ENCODE assay signal across 9 cellular contexts in the genomic region with DNA sequence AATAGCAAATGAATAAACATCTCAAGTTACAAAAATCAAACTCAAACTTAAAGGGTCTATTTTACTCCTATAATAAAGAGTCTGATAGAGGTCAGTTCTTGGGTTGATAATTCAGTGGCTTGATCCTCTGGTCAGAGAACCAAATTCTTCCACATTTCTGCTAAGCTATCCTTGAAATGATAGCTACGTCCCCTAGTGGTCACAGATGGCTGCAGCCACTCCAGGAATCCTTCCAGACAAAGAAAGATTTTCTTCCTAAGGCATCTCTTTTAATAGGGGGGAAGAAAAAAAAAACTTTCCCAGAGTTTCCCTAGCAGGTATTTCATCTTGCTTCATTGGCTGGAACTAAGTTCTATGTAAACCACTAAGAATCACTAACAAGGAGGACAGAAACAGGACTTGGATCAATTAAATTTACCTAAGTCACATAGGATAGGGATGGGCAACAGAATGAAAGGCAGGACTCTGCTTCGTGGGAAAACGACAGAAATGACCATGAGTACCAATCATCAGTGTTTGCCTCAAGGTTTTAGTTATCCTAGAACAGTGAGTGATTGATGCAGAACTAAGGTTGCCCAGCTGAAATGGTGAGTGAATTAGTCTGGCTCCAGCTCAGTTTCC.
DNase-seq lines count a peak whose midpoint lies in the region; ATAC-seq, FAIRE-seq and TF ChIP-seq lines count a peak whose summit lies in the region.
"Had no signal": no experiment of that assay in that cellular context is flagged by ENCODE, and none has a peak within 500 bp of the region (broad histone marks: within the 10 kb centered on the region; RNA-seq: fewer than 3 reads in every experiment).

No MANE protein-coding gene starts in this region.

- peak; percentile 76 for TF ChIP-seq CTCF in DOHH2 (IDR thresholded peaks at IDR 0.05; ENCODE audit: low read depth, low read length, poor library complexity, severe bottlenecking)
- TF ChIP-seq CTCF in K562 (IDR thresholded peaks at IDR 0.05 in 2 of 3, conservative IDR thresholded peaks at IDR 0.05 in 1 of 3; ENCODE audit: insufficient read depth in 2 of 3, low read depth in 1 of 3, low read length in 3 of 3) = peak in 2 of 3 experiments; percentile 39 to 42; a peak in 3 of 6 replicates

- no peak overlapping the region for H3K4me2 ChIP-seq in DOHH2 (ENCODE audit: low read length)
- H3K4me2 ChIP-seq in K562 (ENCODE audit: insufficient read depth, low read length) = no peak overlapping the region
- H3K4me2 ChIP-seq in mesendoderm (ENCODE audit: low read length) = no peak overlapping the region

- no peak overlapping the region for H3K4ac ChIP-seq in mesendoderm (ENCODE audit: low read depth, low read length)

- no peak overlapping the region for H2BK120ac ChIP-seq in mesendoderm (ENCODE audit: low read depth, low read length)

- H3K79me2 ChIP-seq in DOHH2 (ENCODE audit: control insufficient read depth, low read length) (no peaks in the 10 kb centered on the region), K562 (ENCODE audit: control insufficient read depth, insufficient read depth, low read length) (no peaks in the 10 kb centered on the region), mesendoderm (ENCODE audit: control insufficient read depth, insufficient read depth, low read length) (no peaks in the 10 kb centered on the region)

- no peaks in the 10 kb centered on the region for H3K79me1 ChIP-seq in mesendoderm (ENCODE audit: low read length)

- no peak for TF ChIP-seq EP300 in K562 (IDR thresholded peaks at IDR 0.05; ENCODE audit: low read length)

- 0% methylated on average over 3 of the region's 3 CpGs for WGBS in K562 (ENCODE audit: insufficient coverage, low coverage, missing lambda C conversion rate)
- WGBS in mesendoderm (ENCODE audit: extremely low coverage, insufficient coverage, low lambda C conversion rate) = no CpG with 5 or more reads among the region's 3 CpGs

- H3F3A ChIP-seq in DOHH2 (ENCODE audit: control insufficient read depth, insufficient read depth) = no peaks in the 10 kb centered on the region

- H2BK5ac ChIP-seq in mesendoderm (ENCODE audit: low read length) = no peak overlapping the region

- no peak overlapping the region for H3K56ac ChIP-seq in mesendoderm (ENCODE audit: low read length)

- POLR2A ChIA-PET in K562 (lab: Yijun Ruan, JAX) = no interaction called here

- no peak overlapping the region for H2AFZ ChIP-seq in K562 (ENCODE audit: low read depth, low read length)

- H3K18ac ChIP-seq in mesendoderm (ENCODE audit: low read length) = no peak overlapping the region

- peak; percentile 28 to 67; a peak in 3 of 4 replicates for TF ChIP-seq RAD21 in K562 (CRISPR knock-in tag; conservative IDR thresholded peaks at IDR 0.05 in 1 of 2, IDR thresholded peaks at IDR 0.05 in 1 of 2)

- H3K4me1 ChIP-seq in DOHH2 (ENCODE audit: control insufficient read depth, low read length) (no peaks in the 10 kb centered on the region), K562 (replicated peaks in 1 of 2; ENCODE audit: control insufficient read depth in 2 of 2, insufficient read depth in 2 of 2, low read length in 2 of 2) (no peaks in the 10 kb centered on the region), mesendoderm (ENCODE audit: control insufficient read depth, low read depth, low read length) (no peaks in the 10 kb centered on the region)

- no peaks in the 10 kb centered on the region for H3K9me2 ChIP-seq in DOHH2 (replicated peaks; ENCODE audit: control insufficient read depth, low read length)

- BruUV-seq in K562 (replicated peaks; lab: Mats Ljungman, UMichigan) = no TSS peak

- H3K27ac ChIP-seq in DOHH2 (ENCODE audit: low read depth, low read length) = no peak overlapping the region
- no peak overlapping the region for H3K27ac ChIP-seq in K562 (ENCODE audit: extremely low read depth, low read depth, low read length)
- H3K27ac ChIP-seq in mesendoderm (ENCODE audit: low read depth, low read length) = no peak overlapping the region

- in situ Hi-C loops in KBM-7 (cut with MboI; ENCODE audit: low pct_unique_long_range_greater_than_20kb, low sequenced_read_pairs) = no loop called here
- in situ Hi-C loops in K562 (cut with MboI) = no loop called here

- H2AK5ac ChIP-seq in mesendoderm (ENCODE audit: low read length) = no peak overlapping the region

- ATAC-seq in K562 (no peak), GM18498 (IDR thresholded peaks at IDR 0.05; ENCODE audit: unreplicated experiment) (no peak), GM19395 (IDR thresholded peaks at IDR 0.05; ENCODE audit: unreplicated experiment) (no peak)

- no peak overlapping the region for H3K23ac ChIP-seq in mesendoderm (ENCODE audit: low read length)

- no peaks in the 10 kb centered on the region for H3K9me3 ChIP-seq in DOHH2 (ENCODE audit: control insufficient read depth, insufficient read depth, low read length)
- H3K9me3 ChIP-seq in K562 (replicated peaks; ENCODE audit: control insufficient read depth, insufficient read depth, low read depth, low read length) = 0 out of 2 replicates have a peak, but pooled peaks cover 2% of the 10 kb centered on the region

- H3K36me3 ChIP-seq in DOHH2 (ENCODE audit: control insufficient read depth, low read length) = no peaks in the 10 kb centered on the region
- H3K36me3 ChIP-seq in K562 (ENCODE audit: control insufficient read depth, insufficient read depth, low read length) = no peaks in the 10 kb centered on the region
- no peaks in the 10 kb centered on the region for H3K36me3 ChIP-seq in mesendoderm (ENCODE audit: control insufficient read depth, insufficient read depth, low read length)

- H2BK15ac ChIP-seq in mesendoderm (replicated peaks; ENCODE audit: low read depth) = no peak overlapping the region

- intact Hi-C loops in K562 (cut with micrococcal nuclease) = no loop called here

- H4K8ac ChIP-seq in mesendoderm (ENCODE audit: low read depth, low read length) = no peak overlapping the region

- no peak overlapping the region for H3K9ac ChIP-seq in K562 (ENCODE audit: insufficient read depth in 1 of 2, low read depth in 2 of 2, low read length in 2 of 2)
- no peak overlapping the region for H3K9ac ChIP-seq in mesendoderm (ENCODE audit: low read length)

- no peak overlapping the region for H4K5ac ChIP-seq in mesendoderm (ENCODE audit: low read length)

- H4K20me1 ChIP-seq in DOHH2 (ENCODE audit: control insufficient read depth, insufficient read depth, low read depth, low read length) (no peaks in the 10 kb centered on the region), K562 (replicated peaks; ENCODE audit: control insufficient read depth, insufficient read depth, low read length) (no peaks in the 10 kb centered on the region)

- H3K9me1 ChIP-seq in K562 (ENCODE audit: control insufficient read depth, insufficient read depth, low read length) = no peaks in the 10 kb centered on the region

- no peak for FAIRE-seq in K562 (lab: Jason Lieb, UNC)
- FAIRE-seq: endometrium had no signal

- DNase-seq in KBM-7 = peak; percentile 18
- peak in 2 of 4 experiments; percentile 5 to 10 for DNase-seq in K562 (ENCODE audit: extremely low read depth in 1 of 4, low spot score in 3 of 4)
- peak; percentile 56 for DNase-seq in mesendoderm
- no peak for DNase-seq in GM19240 (ENCODE audit: insufficient read length, low spot score)
- DNase-seq in activated CD4-positive, CD25-positive, alpha-beta regulatory T cell (lab: John Stamatoyannopoulos, UW) = no peak

- H3K27me3 ChIP-seq in DOHH2 (ENCODE audit: control insufficient read depth, low read length) (no peaks in the 10 kb centered on the region), K562 (ENCODE audit: control insufficient read depth in 2 of 2, insufficient read depth in 2 of 2, low read length in 2 of 2) (no peaks in the 10 kb centered on the region), mesendoderm (ENCODE audit: insufficient read depth, low read length, poor library complexity) (no peaks in the 10 kb centered on the region)

- CTCF ChIA-PET in K562 (lab: Yijun Ruan, JAX; ENCODE audit: low intra/inter-chr PET ratio) = no interaction called here

- TF ChIP-seq POLR2A in K562 (conservative IDR thresholded peaks at IDR 0.05) = no peak

- H3K4me3 ChIP-seq in DOHH2 (ENCODE audit: low read length) (no peak overlapping the region), K562 (no peak overlapping the region), mesendoderm (ENCODE audit: low read length) (no peak overlapping the region)

TF ChIP-seq in K562, 482 proteins besides CTCF, POLR2A, EP300 and RAD21 (continues in another document):
- TF ChIP-seq SAFB (IDR thresholded peaks at IDR 0.05; ENCODE audit: borderline replicate concordance, low read depth, low read length) = no peak
- TF ChIP-seq, protein P1, sequence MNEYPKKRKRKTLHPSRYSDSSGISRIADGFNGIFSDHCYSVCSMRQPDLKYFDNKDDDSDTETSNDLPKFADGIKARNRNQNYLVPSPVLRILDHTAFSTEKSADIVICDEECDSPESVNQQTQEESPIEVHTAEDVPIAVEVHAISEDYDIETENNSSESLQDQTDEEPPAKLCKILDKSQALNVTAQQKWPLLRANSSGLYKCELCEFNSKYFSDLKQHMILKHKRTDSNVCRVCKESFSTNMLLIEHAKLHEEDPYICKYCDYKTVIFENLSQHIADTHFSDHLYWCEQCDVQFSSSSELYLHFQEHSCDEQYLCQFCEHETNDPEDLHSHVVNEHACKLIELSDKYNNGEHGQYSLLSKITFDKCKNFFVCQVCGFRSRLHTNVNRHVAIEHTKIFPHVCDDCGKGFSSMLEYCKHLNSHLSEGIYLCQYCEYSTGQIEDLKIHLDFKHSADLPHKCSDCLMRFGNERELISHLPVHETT (CRISPR knock-in tag; conservative IDR thresholded peaks at IDR 0.05 in 1 of 2, IDR thresholded peaks at IDR 0.05 in 1 of 2) = no peak
- no peak for TF ChIP-seq ZNF263 (CRISPR knock-in tag; IDR thresholded peaks at IDR 0.05; ENCODE audit: borderline replicate concordance)
- TF ChIP-seq YY1 (IDR thresholded peaks at IDR 0.05; ENCODE audit: borderline replicate concordance in 1 of 3, control insufficient read depth in 1 of 3, extremely low read depth in 1 of 3, insufficient read depth in 3 of 3, insufficient read length in 1 of 3, insufficient replicate concordance in 2 of 3, low read depth in 1 of 3, low read length in 2 of 3) = no peak
- TF ChIP-seq KLF6 (CRISPR knock-in tag; IDR thresholded peaks at IDR 0.05; ENCODE audit: borderline replicate concordance) = no peak
- TF ChIP-seq, protein P2, sequence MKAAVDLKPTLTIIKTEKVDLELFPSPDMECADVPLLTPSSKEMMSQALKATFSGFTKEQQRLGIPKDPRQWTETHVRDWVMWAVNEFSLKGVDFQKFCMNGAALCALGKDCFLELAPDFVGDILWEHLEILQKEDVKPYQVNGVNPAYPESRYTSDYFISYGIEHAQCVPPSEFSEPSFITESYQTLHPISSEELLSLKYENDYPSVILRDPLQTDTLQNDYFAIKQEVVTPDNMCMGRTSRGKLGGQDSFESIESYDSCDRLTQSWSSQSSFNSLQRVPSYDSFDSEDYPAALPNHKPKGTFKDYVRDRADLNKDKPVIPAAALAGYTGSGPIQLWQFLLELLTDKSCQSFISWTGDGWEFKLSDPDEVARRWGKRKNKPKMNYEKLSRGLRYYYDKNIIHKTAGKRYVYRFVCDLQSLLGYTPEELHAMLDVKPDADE (conservative IDR thresholded peaks at IDR 0.05; ENCODE audit: control insufficient read depth, low read depth, low read length) = no peak

Comparison
In these comparisons a context has a peak if more than half of its experiments do, and no peak if none do; other contexts are left out.
1. DNase-seq: peak in KBM-7 (single experiment) and mesendoderm (single experiment); none in GM19240 (single experiment) and activated CD4-positive, CD25-positive, alpha-beta regulatory T cell (0 of 4).